ENCODE assay signal across 43 cellular contexts in genomic region chr3:137737208-137737607, GRCh38. TPM values are rescaled to one million over a fixed set of nuclear protein-coding genes. Genes with fewer than 3 reads are reported as not detected.
"Had no signal": no experiment of that assay in that cellular context is flagged by ENCODE, and none has a peak within 500 bp of the region (broad histone marks: within the 10 kb centered on the region; RNA-seq: fewer than 3 reads in every experiment).

No MANE protein-coding gene starts in this region.

- H3K36me3 ChIP-seq: adrenal gland, ascending aorta, brain microvascular endothelial cell, breast epithelium, cardiac muscle cell had no signal

- H3K9me3 ChIP-seq: adrenal gland, body of pancreas had no signal

- H3K4me1 ChIP-seq: adrenal gland, ascending aorta, body of pancreas, breast epithelium had no signal

- H3K4me3 Mint-ChIP-seq: activated naive CD4-positive, alpha-beta T cell treated with anti-CD3 and anti-CD28 coated beads for 36 hours; activated naive CD4-positive, alpha-beta T cell treated with anti-CD3 and anti-CD28 coated beads, Interleukin-2, amount 10 ng/mL, durations not matched to agents 7 days and 5 days; activated naive CD4-positive, alpha-beta T cell treated with anti-CD3 and anti-CD28 coated beads, Interleukin-2, amount 50 U/mL, for 24 hours; activated naive CD8-positive, alpha-beta T cell; activated naive CD8-positive, alpha-beta T cell treated with anti-CD3 and anti-CD28 coated beads for 36 hours; activated naive CD8-positive, alpha-beta T cell treated with anti-CD3 and anti-CD28 coated beads, Interleukin-2, amount 10 ng/mL, durations not matched to agents 7 days and 5 days; activated naive CD8-positive, alpha-beta T cell treated with anti-CD3 and anti-CD28 coated beads, Interleukin-2, amount 50 U/mL, for 24 hours; activated T-cell treated with anti-CD3 and anti-CD28 coated beads, Interleukin-2, amount 50 U/mL, for 24 hours; activated T-cell treated with anti-CD3 and anti-CD28 coated beads, Interleukin-2, amount 50 U/mL, for 4 hours; activated T-cell treated with anti-CD3 and anti-CD28 coated beads, Interleukin-2, amount 50 U/mL, for 72 hours; activated T-helper 1 cell treated with anti-CD3 and anti-CD28 coated beads, Interleukin-12 subunit alpha, Interleukin-12 subunit beta, Interleukin-2, Interleukin-4 antibody, amounts not matched to agents 30 ng/mL and 10 ng/mL and 1 ng/mL, durations not matched to agents 14 hours and 24 hours and 36 hours; activated T-helper 17 cell treated with anti-CD3 and anti-CD28 coated beads, Interleukin-2, amount 50 U/mL, for 72 hours; brain; central memory CD8-positive, alpha-beta T cell had no signal

- H3K27ac Mint-ChIP-seq: activated naive CD4-positive, alpha-beta T cell treated with anti-CD3 and anti-CD28 coated beads for 36 hours; activated naive CD4-positive, alpha-beta T cell treated with anti-CD3 and anti-CD28 coated beads, Interleukin-2, amount 10 ng/mL, durations not matched to agents 7 days and 5 days; activated naive CD4-positive, alpha-beta T cell treated with anti-CD3 and anti-CD28 coated beads, Interleukin-2, amount 50 U/mL, for 24 hours; activated naive CD4-positive, alpha-beta T cell treated with anti-CD3 and anti-CD28 coated beads, Interleukin-2, amount 50 U/mL, for 72 hours; activated naive CD8-positive, alpha-beta T cell; activated naive CD8-positive, alpha-beta T cell treated with anti-CD3 and anti-CD28 coated beads for 36 hours; activated naive CD8-positive, alpha-beta T cell treated with anti-CD3 and anti-CD28 coated beads, Interleukin-2, amount 10 ng/mL, durations not matched to agents 7 days and 5 days; activated naive CD8-positive, alpha-beta T cell treated with anti-CD3 and anti-CD28 coated beads, Interleukin-2, amount 50 U/mL, for 24 hours; activated T-cell treated with anti-CD3 and anti-CD28 coated beads, Interleukin-2, amount 50 U/mL, for 24 hours; activated T-cell treated with anti-CD3 and anti-CD28 coated beads, Interleukin-2, amount 50 U/mL, for 72 hours; activated T-helper 1 cell treated with anti-CD3 and anti-CD28 coated beads, Interleukin-12 subunit alpha, Interleukin-12 subunit beta, Interleukin-2, Interleukin-4 antibody, amounts not matched to agents 30 ng/mL and 10 ng/mL and 1 ng/mL, durations not matched to agents 14 hours and 24 hours and 36 hours; activated T-helper 17 cell treated with anti-CD3 and anti-CD28 coated beads, Interleukin-2, amount 50 U/mL, for 72 hours; activated T-helper 2 cell treated with anti-CD3 and anti-CD28 coated beads, Interferon-gamma antibody, Interleukin-2, Interleukin-4, amounts not matched to agents 10 μg/mL and 5 μg/mL and 100 μg/mL, durations not matched to agents 14 hours and 24 hours and 36 hours; brain had no signal

- H3K27me3 ChIP-seq: adrenal gland, ascending aorta, body of pancreas, brain microvascular endothelial cell, breast epithelium had no signal

- DNase-seq: activated effector memory CD4-positive, alpha-beta T cell treated with anti-CD3 and anti-CD28 coated beads, Interleukin-2, amount 50 U/mL, for 16 hours; activated effector memory CD4-positive, alpha-beta T cell treated with Interleukin-2 at 50 U/mL for 16 hours; activated gamma-delta T cell; activated gamma-delta T cell treated with Interleukin-2 at 50 U/mL for 16 hours; activated naive CD4-positive, alpha-beta T cell; activated naive CD4-positive, alpha-beta T cell treated with anti-CD3 and anti-CD28 coated beads for 36 hours; activated naive CD4-positive, alpha-beta T cell treated with anti-CD3 and anti-CD28 coated beads, Interleukin-2, amount 10 ng/mL, durations not matched to agents 7 days and 5 days; activated naive CD4-positive, alpha-beta T cell treated with anti-CD3 and anti-CD28 coated beads, Interleukin-2, amount 50 U/mL, for 16 hours; activated naive CD4-positive, alpha-beta T cell treated with Interleukin-2 at 50 U/mL for 16 hours; activated naive CD8-positive, alpha-beta T cell treated with anti-CD3 and anti-CD28 coated beads for 36 hours; activated naive CD8-positive, alpha-beta T cell treated with anti-CD3 and anti-CD28 coated beads, Interleukin-2, amount 10 ng/mL, durations not matched to agents 7 days and 5 days; activated naive CD8-positive, alpha-beta T cell treated with anti-CD3 and anti-CD28 coated beads, Interleukin-2, amount 50 U/mL, for 24 hours; activated T-cell treated with anti-CD3 and anti-CD28 coated beads, Interleukin-2, amount 50 U/mL, for 1 hour; activated T-cell treated with anti-CD3 and anti-CD28 coated beads, Interleukin-2, amount 50 U/mL, for 24 hours; activated T-cell treated with anti-CD3 and anti-CD28 coated beads, Interleukin-2, amount 50 U/mL, for 4 hours; activated T-cell treated with anti-CD3 and anti-CD28 coated beads, Interleukin-2, amount 50 U/mL, for 48 hours; activated T-cell treated with anti-CD3 and anti-CD28 coated beads, Interleukin-2, amount 50 U/mL, for 72 hours; adrenal gland; amniotic stem cell; amygdala; anterior cingulate cortex; aorta; body of pancreas; brain microvascular endothelial cell; caudate nucleus; central memory CD4-positive, alpha-beta T cell; cerebellar nuclear complex had no signal

- H3K27me3 Mint-ChIP-seq: activated naive CD4-positive, alpha-beta T cell treated with anti-CD3 and anti-CD28 coated beads, Interleukin-2, amount 10 ng/mL, durations not matched to agents 7 days and 5 days; activated naive CD8-positive, alpha-beta T cell treated with anti-CD3 and anti-CD28 coated beads for 36 hours; activated naive CD8-positive, alpha-beta T cell treated with anti-CD3 and anti-CD28 coated beads, Interleukin-2, amount 10 ng/mL, durations not matched to agents 7 days and 5 days; activated T-cell treated with anti-CD3 and anti-CD28 coated beads, Interleukin-2, amount 50 U/mL, for 24 hours; activated T-helper 17 cell treated with anti-CD3 and anti-CD28 coated beads, Interleukin-2, amount 50 U/mL, for 72 hours; central memory CD8-positive, alpha-beta T cell had no signal

- H3K4me3 ChIP-seq: adrenal gland, ascending aorta, body of pancreas, breast epithelium, cardiac muscle cell had no signal

- ATAC-seq: activated naive CD4-positive, alpha-beta T cell treated with anti-CD3 and anti-CD28 coated beads, Interleukin-2, amount 50 U/mL, for 72 hours; activated naive CD8-positive, alpha-beta T cell treated with anti-CD3 and anti-CD28 coated beads, Interleukin-2, amount 50 U/mL, for 24 hours; activated T-cell treated with anti-CD3 and anti-CD28 coated beads, Interleukin-2, amount 50 U/mL, for 4 hours; activated T-cell treated with anti-CD3 and anti-CD28 coated beads, Interleukin-2, amount 50 U/mL, for 72 hours; activated T-helper 17 cell treated with anti-CD3 and anti-CD28 coated beads, Interleukin-2, amount 50 U/mL, for 72 hours; body of pancreas had no signal

- H3K27ac ChIP-seq: adrenal gland, ascending aorta, body of pancreas, brain microvascular endothelial cell, breast epithelium, cardiac muscle cell had no signal

- H3K36me3 Mint-ChIP-seq: activated naive CD4-positive, alpha-beta T cell treated with anti-CD3 and anti-CD28 coated beads, Interleukin-2, amount 10 ng/mL, durations not matched to agents 7 days and 5 days; activated naive CD4-positive, alpha-beta T cell treated with anti-CD3 and anti-CD28 coated beads, Interleukin-2, amount 50 U/mL, for 24 hours; activated naive CD8-positive, alpha-beta T cell; activated naive CD8-positive, alpha-beta T cell treated with anti-CD3 and anti-CD28 coated beads for 36 hours; activated naive CD8-positive, alpha-beta T cell treated with anti-CD3 and anti-CD28 coated beads, Interleukin-2, amount 10 ng/mL, durations not matched to agents 7 days and 5 days; brain had no signal

- FAIRE-seq: astrocyte, bronchial epithelial cell had no signal

- H3K4me1 Mint-ChIP-seq: activated naive CD4-positive, alpha-beta T cell treated with anti-CD3 and anti-CD28 coated beads, Interleukin-2, amount 10 ng/mL, durations not matched to agents 7 days and 5 days; activated naive CD4-positive, alpha-beta T cell treated with anti-CD3 and anti-CD28 coated beads, Interleukin-2, amount 50 U/mL, for 24 hours; activated naive CD8-positive, alpha-beta T cell treated with anti-CD3 and anti-CD28 coated beads for 36 hours; activated naive CD8-positive, alpha-beta T cell treated with anti-CD3 and anti-CD28 coated beads, Interleukin-2, amount 10 ng/mL, durations not matched to agents 7 days and 5 days; activated naive CD8-positive, alpha-beta T cell treated with anti-CD3 and anti-CD28 coated beads, Interleukin-2, amount 50 U/mL, for 24 hours; activated T-helper 17 cell treated with anti-CD3 and anti-CD28 coated beads, Interleukin-2, amount 50 U/mL, for 72 hours; brain; central memory CD8-positive, alpha-beta T cell had no signal

RNA-seq across cellular contexts. Expression of gene SOX14, which starts 26.9 kb away (rescaled TPM):
- total RNA-seq: activated naive CD4-positive, alpha-beta T cell treated with anti-CD3 and anti-CD28 coated beads for 36 hours; activated naive CD4-positive, alpha-beta T cell treated with anti-CD3 and anti-CD28 coated beads, Interleukin-2, amount 50 U/mL, for 72 hours; activated naive CD8-positive, alpha-beta T cell treated with anti-CD3 and anti-CD28 coated beads for 36 hours; activated naive CD8-positive, alpha-beta T cell treated with anti-CD3 and anti-CD28 coated beads, Interleukin-2, amount 10 ng/mL, durations not matched to agents 7 days and 5 days; activated T-cell treated with anti-CD3 and anti-CD28 coated beads, Interleukin-2, amount 50 U/mL, for 4 hours; activated T-cell treated with anti-CD3 and anti-CD28 coated beads, Interleukin-2, amount 50 U/mL, for 72 hours; activated T-helper 1 cell treated with anti-CD3 and anti-CD28 coated beads, Interleukin-12 subunit alpha, Interleukin-12 subunit beta, Interleukin-2, Interleukin-4 antibody, amounts not matched to agents 30 ng/mL and 10 ng/mL and 1 ng/mL, durations not matched to agents 14 hours and 24 hours and 36 hours; activated T-helper 17 cell treated with anti-CD3 and anti-CD28 coated beads, Interleukin-2, amount 50 U/mL, for 72 hours; activated T-helper 2 cell treated with anti-CD3 and anti-CD28 coated beads, Interferon-gamma antibody, Interleukin-2, Interleukin-4, amounts not matched to agents 10 μg/mL and 5 μg/mL and 100 μg/mL, durations not matched to agents 14 hours and 24 hours and 36 hours; adrenal gland; aorta; ascending aorta; body of pancreas; breast epithelium; bronchial epithelial cell; cardiac muscle cell; cardiac septum; chondrocyte had no signal
- polyA plus RNA-seq: adipose tissue, adrenal gland, aorta, cardiac muscle cell had no signal
